Comparison of ENCODE assay signal across 8 cellular contexts in the genomic region with DNA sequence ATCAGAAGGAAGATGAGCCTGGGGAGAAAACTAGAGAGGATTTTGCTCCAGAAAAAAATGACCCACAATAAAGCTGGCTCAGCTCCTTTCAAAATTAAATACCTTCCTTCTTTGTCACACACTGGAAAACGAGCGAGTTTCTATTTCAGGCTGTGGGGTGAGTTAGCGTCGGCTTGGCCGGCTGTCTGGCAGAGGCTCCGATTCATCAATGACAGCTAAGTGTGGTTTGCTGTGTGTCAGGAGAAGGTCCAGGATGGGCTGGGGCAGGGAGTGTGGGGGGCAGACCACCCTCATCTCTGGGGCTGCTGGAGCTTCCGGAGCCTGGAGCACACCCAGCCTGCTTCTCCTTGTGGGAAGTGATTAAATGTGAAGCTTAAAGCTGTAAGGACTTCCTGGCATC.
DNase-seq lines count a peak whose midpoint lies in the region; ATAC-seq and TF ChIP-seq lines count a peak whose summit lies in the region.

No MANE protein-coding gene starts in this region.

- peak overlapping the region; percentile 31 for H3K4me3 ChIP-seq in fibroblast of the aortic adventitia (ENCODE audit: low read depth, low read length)

- no peaks in the 10 kb centered on the region for H3K9me3 Mint-ChIP-seq in activated naive CD4-positive, alpha-beta T cell treated with anti-CD3 and anti-CD28 coated beads, Interleukin-2, amount 50 U/mL, for 72 hours

- peak overlapping the region in 1 of 2 donors; percentile 53 for H3K27ac Mint-ChIP-seq in activated naive CD4-positive, alpha-beta T cell treated with anti-CD3 and anti-CD28 coated beads, Interleukin-2, amount 50 U/mL, for 72 hours

- no peak for ATAC-seq in activated naive CD4-positive, alpha-beta T cell treated with anti-CD3 and anti-CD28 coated beads, Interleukin-2, amount 50 U/mL, for 72 hours
- no peak for ATAC-seq in HG03521 (IDR thresholded peaks at IDR 0.05; ENCODE audit: unreplicated experiment)
- ATAC-seq in GM21515 (IDR thresholded peaks at IDR 0.05; ENCODE audit: unreplicated experiment), result no peak

- intact Hi-C loops in posterior vena cava (cut with DNase I), result no loop called here

- H3K36me3 Mint-ChIP-seq in activated naive CD4-positive, alpha-beta T cell treated with anti-CD3 and anti-CD28 coated beads, Interleukin-2, amount 50 U/mL, for 72 hours, result no peaks in the 10 kb centered on the region

- no peak for TF ChIP-seq CTCF in fibroblast of the aortic adventitia (IDR thresholded peaks at IDR 0.05; ENCODE audit: insufficient read depth, low read length)

- peak; percentile 97 for DNase-seq in EH (ENCODE audit: low read depth)
- peak; percentile 96 for DNase-seq in RPMI7951 (ENCODE audit: low read depth)
- DNase-seq in fibroblast of the aortic adventitia (ENCODE audit: low read depth), result peak; percentile 95
- peak; percentile 91 for DNase-seq in posterior vena cava (ENCODE audit: low spot score)
- DNase-seq in activated naive CD4-positive, alpha-beta T cell treated with anti-CD3 and anti-CD28 coated beads, Interleukin-2, amount 50 U/mL, for 72 hours (ENCODE audit: low spot score in 2 of 2), result no peak
- DNase-seq in NCI-H510A treated with DMSO at 0.1 percent for 48 hours (lab: John Stamatoyannopoulos, UW), result no peak

Comparison
In these comparisons a context has a peak if more than half of its experiments do, and no peak if none do; other contexts are left out.
1. DNase-seq: peak in EH (single experiment), RPMI7951 (single experiment), fibroblast of the aortic adventitia (single experiment) and posterior vena cava (single experiment); none in activated naive CD4-positive, alpha-beta T cell treated with anti-CD3 and anti-CD28 coated beads, Interleukin-2, amount 50 U/mL, for 72 hours (0 of 2) and NCI-H510A treated with DMSO at 0.1 percent for 48 hours (single experiment).